In the genomic region with DNA sequence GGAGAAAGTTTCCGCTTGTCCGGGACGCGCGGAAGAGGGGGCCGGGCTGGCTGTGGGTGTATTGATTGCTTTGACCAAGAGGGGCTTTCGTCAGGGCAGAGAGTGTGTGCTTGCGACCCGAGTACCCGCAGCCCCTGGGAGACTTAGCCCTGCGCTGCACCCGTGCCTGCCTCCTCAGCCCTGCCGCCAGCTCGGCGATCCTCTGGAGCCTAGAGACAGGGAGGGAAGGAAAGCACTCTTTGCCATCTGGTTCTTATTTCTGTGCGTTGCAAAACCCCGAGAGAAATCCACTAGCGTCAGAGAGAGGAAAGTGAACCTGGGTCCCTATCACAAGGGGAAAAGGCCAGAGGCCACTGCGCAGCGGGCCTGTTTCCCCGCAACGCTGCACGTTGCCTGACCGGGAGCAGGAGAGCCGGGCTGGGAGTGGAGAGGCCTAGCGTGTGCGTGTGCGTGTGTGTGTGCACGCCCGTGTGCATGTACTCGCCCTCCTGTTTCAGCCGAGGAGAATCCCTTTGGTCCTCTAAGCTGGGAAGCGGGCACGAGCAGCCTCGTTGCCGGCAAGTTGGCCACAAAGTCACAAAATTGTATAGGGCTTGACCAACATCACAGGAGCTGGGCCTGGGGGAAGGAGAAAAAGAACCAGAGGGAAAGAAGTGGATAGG, we compare ENCODE assay signal across 14 cellular contexts. TPM values are rescaled to one million over a fixed set of nuclear protein-coding genes. Genes with fewer than 3 reads are reported as not detected.
A peak's percentile ranks its signal among the peaks of the same experiment; 100 is the strongest.
DNase-seq lines count a peak whose midpoint lies in the region; ATAC-seq, FAIRE-seq and TF ChIP-seq lines count a peak whose summit lies in the region.
"Had no signal": no experiment of that assay in that cellular context is flagged by ENCODE, and none has a peak within 500 bp of the region (broad histone marks: within the 10 kb centered on the region; RNA-seq: fewer than 3 reads in every experiment).

No MANE protein-coding gene starts in this region.

- H3K4me3 ChIP-seq in GM23248 = no peak overlapping the region
- H3K4me3 ChIP-seq in astrocyte (ENCODE audit: insufficient read depth, low read depth, low read length) = peak overlapping the region; percentile 50

- H3K36me3 ChIP-seq in GM23248 (ENCODE audit: low read depth) (no peaks in the 10 kb centered on the region), astrocyte (ENCODE audit: insufficient read depth, low read length) (no peaks in the 10 kb centered on the region)
- H3K36me3 ChIP-seq: cardiac muscle cell had no signal

- H3K27me3 ChIP-seq in CD4-positive, alpha-beta T cell (ENCODE audit: control insufficient read depth, insufficient read depth, low read length) = peaks cover 91% of the 10 kb centered on the region
- H3K27me3 ChIP-seq in GM23248 (replicated peaks; ENCODE audit: insufficient read depth) = peaks cover 81% of the 10 kb centered on the region
- H3K27me3 ChIP-seq in astrocyte (ENCODE audit: insufficient read depth, low read length) = peaks cover 93% of the 10 kb centered on the region

- H4K20me1 ChIP-seq in GM23248 (ENCODE audit: insufficient read depth) = no peaks in the 10 kb centered on the region
- peaks cover 11% of the 10 kb centered on the region for H4K20me1 ChIP-seq in astrocyte (ENCODE audit: insufficient read depth, low read length)

- H3F3A ChIP-seq in GM23248 (ENCODE audit: insufficient read depth) = no peaks in the 10 kb centered on the region

- POLR2A ChIA-PET in CD4-positive, alpha-beta T cell (lab: Charles Lee) = no interaction called here

- CTCF ChIA-PET in CD4-positive, alpha-beta T cell (lab: Charles Lee) = no interaction called here

- DNase-seq in CD4-positive, alpha-beta T cell = no peak
- DNase-seq in GM23248 (peak; percentile 46), astrocyte (ENCODE audit: low read depth) (no peak), nephron progenitor cell (no peak), HFFc6 (no peak), left colon (no peak)
- no peak for DNase-seq in stimulated activated CD4-positive, alpha-beta T cell treated with anti-CD3 and anti-CD28 coated beads, Interleukin-15, amount 100 ng/mL, for 24 hours

- intact Hi-C loops in CD4-positive, alpha-beta T cell (cut with DNase I, micrococcal nuclease) = no loop called here
- intact Hi-C loops in left colon (cut with DNase I, micrococcal nuclease) = no loop called here

- H3K9ac ChIP-seq in GM23248 (no peak overlapping the region), astrocyte (ENCODE audit: low read length) (peak overlapping the region; percentile 69)

- ATAC-seq in CD4-positive, alpha-beta T cell (ENCODE audit: poor library complexity) = no peak
- ATAC-seq in HG03342 (IDR thresholded peaks at IDR 0.05; ENCODE audit: unreplicated experiment) (no peak), left colon (no peak)

- in situ Hi-C loops in GM23248 (cut with MboI) = no loop called here

- H3K27ac Mint-ChIP-seq in CD4-positive, alpha-beta T cell = no peak overlapping the region
- H3K27ac Mint-ChIP-seq in astrocyte (ENCODE audit: unreplicated experiment) = peak overlapping the region; percentile 41
- no peak overlapping the region for H3K27ac Mint-ChIP-seq in nephron progenitor cell
- H3K27ac Mint-ChIP-seq in HFFc6 = no peak overlapping the region
- H3K27ac Mint-ChIP-seq: activated CD4-positive, alpha-beta memory T cell treated with anti-CD3 and anti-CD28 coated beads for 36 hours had no signal

- no peaks in the 10 kb centered on the region for H3K9me3 Mint-ChIP-seq in CD4-positive, alpha-beta T cell
- peaks cover 16% of the 10 kb centered on the region for H3K9me3 Mint-ChIP-seq in astrocyte (ENCODE audit: unreplicated experiment)
- no peaks in the 10 kb centered on the region for H3K9me3 Mint-ChIP-seq in nephron progenitor cell
- no peaks in the 10 kb centered on the region for H3K9me3 Mint-ChIP-seq in HFFc6
- H3K9me3 Mint-ChIP-seq: activated CD4-positive, alpha-beta memory T cell treated with anti-CD3 and anti-CD28 coated beads for 36 hours had no signal

- H3K9me3 ChIP-seq in CD4-positive, alpha-beta T cell (ENCODE audit: control insufficient read depth, low read length) = no peaks in the 10 kb centered on the region
- H3K9me3 ChIP-seq in GM23248 (ENCODE audit: low read depth) (no peaks in the 10 kb centered on the region), astrocyte (ENCODE audit: insufficient read depth, low read depth, low read length) (no peaks in the 10 kb centered on the region)

- H3K4me1 ChIP-seq in GM23248 (ENCODE audit: insufficient read depth) (peaks cover 4% of the 10 kb centered on the region; the same call in 1 of the 2 replicates), astrocyte (ENCODE audit: insufficient read depth, low read length) (peaks cover 10% of the 10 kb centered on the region)

- FAIRE-seq in astrocyte (lab: Jason Lieb, UNC) = no peak
- FAIRE-seq: frontal cortex, G401.6 had no signal

- H3K36me3 Mint-ChIP-seq in CD4-positive, alpha-beta T cell (ENCODE audit: low read depth) = no peaks in the 10 kb centered on the region
- peaks cover 2% of the 10 kb centered on the region for H3K36me3 Mint-ChIP-seq in astrocyte (ENCODE audit: low read depth, unreplicated experiment)
- H3K36me3 Mint-ChIP-seq in nephron progenitor cell (ENCODE audit: low read depth) = no peaks in the 10 kb centered on the region
- H3K36me3 Mint-ChIP-seq in HFFc6 (ENCODE audit: low read depth) = no peaks in the 10 kb centered on the region
- H3K36me3 Mint-ChIP-seq: activated CD4-positive, alpha-beta memory T cell treated with anti-CD3 and anti-CD28 coated beads for 36 hours had no signal

- H3K27me3 Mint-ChIP-seq in CD4-positive, alpha-beta T cell = peaks cover 81% of the 10 kb centered on the region
- H3K27me3 Mint-ChIP-seq in astrocyte (ENCODE audit: low read depth, unreplicated experiment) = peaks cover 82% of the 10 kb centered on the region
- peaks cover 98% of the 10 kb centered on the region for H3K27me3 Mint-ChIP-seq in nephron progenitor cell (ENCODE audit: low read depth, poor library complexity)
- peaks cover 79% of the 10 kb centered on the region for H3K27me3 Mint-ChIP-seq in HFFc6 (ENCODE audit: insufficient read depth)

- 38 to 45% methylated on average over 33 to 36 of the region's 36 CpGs for WGBS in GM23248 (ENCODE audit: low coverage in 1 of 2, low lambda C conversion rate in 2 of 2, missing lambda C conversion rate in 2 of 2), 2 experiments

- peak overlapping the region; percentile 71 for H3K4me3 Mint-ChIP-seq in CD4-positive, alpha-beta T cell
- H3K4me3 Mint-ChIP-seq in astrocyte (ENCODE audit: unreplicated experiment) (peak overlapping the region; percentile 79), nephron progenitor cell (peak overlapping the region; percentile 62), HFFc6 (no peak overlapping the region)

- H2AFZ ChIP-seq in GM23248 = 0 out of 2 replicates have a peak overlapping the region, but pooled peaks have one; percentile 44
- no peak overlapping the region for H2AFZ ChIP-seq in astrocyte (ENCODE audit: low read depth, low read length)

- H3K27ac ChIP-seq in CD4-positive, alpha-beta T cell (ENCODE audit: low read depth, low read length) = no peak overlapping the region
- H3K27ac ChIP-seq in GM23248 = no peak overlapping the region
- H3K27ac ChIP-seq in astrocyte (ENCODE audit: low read depth, low read length) = no peak overlapping the region
- H3K27ac ChIP-seq: cardiac muscle cell, HL-60 had no signal

- no peaks in the 10 kb centered on the region for H3K9me2 ChIP-seq in GM23248 (ENCODE audit: insufficient read depth)

- TF ChIP-seq CTCF in CD4-positive, alpha-beta T cell (IDR thresholded peaks at IDR 0.05) = no peak
- TF ChIP-seq CTCF in astrocyte (IDR thresholded peaks at IDR 0.05; ENCODE audit: insufficient read depth, low read depth, low read length) = no peak
- TF ChIP-seq CTCF in nephron progenitor cell (IDR thresholded peaks at IDR 0.05) = no peak
- no peak for TF ChIP-seq CTCF in HFFc6 (IDR thresholded peaks at IDR 0.05)

- peaks cover 41% of the 10 kb centered on the region for H3K4me1 Mint-ChIP-seq in CD4-positive, alpha-beta T cell (ENCODE audit: low read depth)
- peaks cover 1% of the 10 kb centered on the region for H3K4me1 Mint-ChIP-seq in astrocyte (ENCODE audit: low read depth, unreplicated experiment)
- H3K4me1 Mint-ChIP-seq in nephron progenitor cell = peaks cover 19% of the 10 kb centered on the region
- peaks cover 7% of the 10 kb centered on the region; the same call in 1 of the 2 replicates for H3K4me1 Mint-ChIP-seq in HFFc6 (ENCODE audit: low read depth)

- H3K4me2 ChIP-seq in GM23248 (ENCODE audit: unreplicated experiment) (no peak overlapping the region), astrocyte (ENCODE audit: low read length) (peak overlapping the region; percentile 76)

- no peaks in the 10 kb centered on the region for H3K79me2 ChIP-seq in GM23248 (ENCODE audit: insufficient read depth)
- peaks cover 20% of the 10 kb centered on the region for H3K79me2 ChIP-seq in astrocyte (ENCODE audit: insufficient read depth, low read length)

RNA-seq across cellular contexts. Expression of a gene that starts 1.7 kb away (rescaled TPM):
- total RNA-seq in CD4-positive, alpha-beta T cell = not detected
- total RNA-seq in GM23248 (2014; rRNA removed; shearing (Covaris generic)) = not detected in 2 replicates
- polyA plus RNA-seq in GM23248 (2016; fragmentation: Nextera tagmentation; extraction: Ambion mirVana) = not detected in 2 replicates
- total RNA-seq in astrocyte (0.48 and 1.7 TPM in 2 replicates), left colon (not detected)
- total RNA-seq in HFFc6 (2021; fragmentation: NEBNext Ultra II Directional; extraction: Animal tissue kit (Norgen Biotek cat#: 25700)) = not detected
- total RNA-seq: activated CD4-positive, alpha-beta memory T cell treated with anti-CD3 and anti-CD28 coated beads for 36 hours; cardiac muscle cell; mononuclear cell had no signal
- polyA plus RNA-seq: cardiac muscle cell had no signal
